In the genomic region with DNA sequence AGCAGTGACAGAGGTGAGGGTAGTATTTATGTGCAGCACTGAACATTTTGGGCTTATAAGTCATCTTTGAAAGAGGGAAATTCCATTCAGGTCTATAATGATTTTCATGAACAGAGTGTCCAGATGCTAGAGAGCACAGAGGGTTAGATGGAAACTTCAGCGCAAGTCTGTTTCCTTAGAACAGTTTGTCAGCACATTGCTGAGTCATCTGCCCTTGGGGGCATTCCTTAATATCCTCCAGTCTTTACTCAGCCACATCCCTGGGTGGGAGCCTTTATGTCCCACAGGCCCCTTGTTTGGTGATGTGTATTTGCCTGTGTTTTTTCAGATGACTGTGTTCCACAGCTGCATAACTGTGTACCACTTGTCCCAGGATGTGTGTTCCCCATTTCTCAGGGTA, we compare ENCODE assay signal across 11 cellular contexts.
DNase-seq lines count a peak whose midpoint lies in the region; ATAC-seq and FAIRE-seq lines count a peak whose summit lies in the region.
"Had no signal": no experiment of that assay in that cellular context is flagged by ENCODE, and none has a peak within 500 bp of the region (broad histone marks: within the 10 kb centered on the region; RNA-seq: fewer than 3 reads in every experiment).

No MANE protein-coding gene starts in this region.

- FAIRE-seq in RCC 7860 (lab: Jason Lieb, UNC): no peak

- ATAC-seq in GM18520 (IDR thresholded peaks at IDR 0.05; ENCODE audit: unreplicated experiment): no peak
- ATAC-seq in HG02973 (IDR thresholded peaks at IDR 0.05; ENCODE audit: unreplicated experiment): no peak

- DNase-seq in ELR (ENCODE audit: low read depth) (peak; percentile 99), RCC 7860 (ENCODE audit: low spot score) (peak; percentile 18), fibroblast of gingiva (ENCODE audit: low read depth) (peak; percentile 88), non-pigmented ciliary epithelial cell (ENCODE audit: low read depth) (peak; percentile 92), LoVo (ENCODE audit: low spot score) (no peak), NCI-H1105 (lab: John Stamatoyannopoulos, UW) (no peak)
- DNase-seq: activated naive CD4-positive, alpha-beta T cell treated with Interleukin-2 at 50 U/mL for 16 hours; hippocampal formation; NCI-H526 treated with DMSO at 0.1 percent for 48 hours had no signal

Comparison
In these comparisons a context has a peak if more than half of its experiments do, and no peak if none do; other contexts are left out.
1. DNase-seq: peak in ELR (single experiment), RCC 7860 (single experiment), fibroblast of gingiva (single experiment) and non-pigmented ciliary epithelial cell (single experiment); none in LoVo (single experiment) and NCI-H1105 (single experiment).